Comparison of ENCODE assay signal across 8 cellular contexts in the genomic region with DNA sequence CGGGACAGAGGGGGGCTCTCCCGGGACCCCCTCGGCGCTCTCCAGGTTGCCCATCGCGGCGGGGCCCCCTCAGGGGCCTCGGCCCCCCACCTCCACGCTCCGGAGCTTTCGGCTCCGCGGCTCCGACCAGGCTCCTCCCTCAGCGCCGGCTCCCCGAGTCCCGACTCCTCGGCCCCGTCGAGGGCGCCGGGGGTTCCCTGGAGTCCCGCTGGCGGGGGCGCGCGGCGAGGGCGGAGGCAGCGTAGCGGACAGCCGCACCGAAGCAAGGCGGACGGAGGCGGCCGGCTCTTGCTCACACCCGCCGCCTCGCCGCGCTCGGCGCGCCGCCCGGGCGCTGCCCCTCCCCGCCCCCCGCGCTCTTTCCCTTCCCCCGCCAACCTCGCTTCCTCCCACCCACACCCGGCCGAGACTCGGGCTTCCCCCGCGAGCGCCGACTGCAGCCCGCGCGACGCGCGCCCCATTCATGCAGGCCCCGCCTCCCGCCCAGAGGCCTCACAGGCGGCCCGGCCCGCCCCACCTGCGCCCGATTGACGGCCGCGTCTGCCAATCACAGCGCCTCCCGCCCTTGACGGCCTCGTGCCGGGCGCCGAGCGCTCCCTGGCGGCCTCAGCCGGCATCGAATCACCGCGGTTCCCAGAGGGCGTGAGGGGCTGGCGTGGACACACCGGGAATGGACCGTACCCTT. TPM values are rescaled to one million over a fixed set of nuclear protein-coding genes. Genes with fewer than 3 reads are reported as not detected.
DNase-seq lines count a peak whose midpoint lies in the region; ATAC-seq and TF ChIP-seq lines count a peak whose summit lies in the region.

FMNL3 (minus strand) TSS at position 279 of the 685 bp plus-strand sequence; CDS start at position 54, 225 bp downstream.

- H3K36me3 ChIP-seq in right atrium auricular region (no peaks in the 10 kb centered on the region), rectal smooth muscle tissue (ENCODE audit: control insufficient read depth, insufficient read depth, low read length) (no peaks in the 10 kb centered on the region), aorta (ENCODE audit: control insufficient read depth in 1 of 2, insufficient read depth in 2 of 2, low read length in 1 of 2) (no peaks in the 10 kb centered on the region)

- peak within 1 kb of the TSS; percentile 78 to 87 for H3K4me3 ChIP-seq in right atrium auricular region
- H3K4me3 ChIP-seq in rectal smooth muscle tissue (ENCODE audit: low read length), result peak within 1 kb of the TSS; percentile 82
- peak within 1 kb of the TSS; percentile 56 to 57 for H3K4me3 ChIP-seq in aorta (ENCODE audit: low read length in 2 of 2)

- peak; percentile 61 for ATAC-seq in GM18499 (IDR thresholded peaks at IDR 0.05; ENCODE audit: insufficient read depth, unreplicated experiment)
- peak; percentile 77 for ATAC-seq in HG02938 (IDR thresholded peaks at IDR 0.05; ENCODE audit: unreplicated experiment)
- peak; percentile 99 for ATAC-seq in aorta (ENCODE audit: low FRiP score)

- peak; percentile 72 for DNase-seq in NCI-H1694 treated with DMSO at 0.1 percent for 48 hours (lab: John Stamatoyannopoulos, UW)
- DNase-seq in T-helper 2 cell, result peak; percentile 96 to 99 (median 98)
- DNase-seq in anterior cingulate cortex (lab: John Stamatoyannopoulos, UW), result peak; percentile 59 to 98 (median 96)
- peak; percentile 97 for DNase-seq in right atrium auricular region (ENCODE audit: low spot score)
- peak; percentile 99 to 100 for DNase-seq in aorta

- peak within 1 kb of the TSS; percentile 39 for H3K9ac ChIP-seq in rectal smooth muscle tissue (ENCODE audit: low read length)

- intact Hi-C loops in aorta (cut with DNase I), result loop anchor here (1.0 to 5.0 kb wide), 2 partner anchors 35 to 63 kb away; no protein-coding TSS in a partner anchor

- peak; percentile 96 to 98 for TF ChIP-seq CTCF in right atrium auricular region (IDR thresholded peaks at IDR 0.05)

- H3K27ac ChIP-seq in right atrium auricular region (peak within 1 kb of the TSS; percentile 93 to 95), rectal smooth muscle tissue (ENCODE audit: low read depth, low read length) (peak within 1 kb of the TSS; percentile 82), aorta (ENCODE audit: low read depth in 1 of 2, low read length in 2 of 2) (peak within 1 kb of the TSS in 1 of 2 donors; percentile 9)

- H3K4me1 ChIP-seq in right atrium auricular region, result peaks cover 0 to 35% of the 10 kb centered on the region in 2 donors
- H3K4me1 ChIP-seq in rectal smooth muscle tissue (ENCODE audit: control insufficient read depth, insufficient read depth, low read length), result peaks cover 6% of the 10 kb centered on the region
- H3K4me1 ChIP-seq in aorta (ENCODE audit: control insufficient read depth in 1 of 2, insufficient read depth in 2 of 2, low read length in 2 of 2), result peaks cover 0 to 6% of the 10 kb centered on the region in 2 donors

- 0 to 1% methylated on average over 78 to 94 of the region's 94 CpGs for WGBS in aorta, 2 donors

- no peaks in the 10 kb centered on the region for H3K9me3 ChIP-seq in right atrium auricular region
- no peaks in the 10 kb centered on the region for H3K9me3 ChIP-seq in aorta (ENCODE audit: control insufficient read depth, low read length)

- H3K27me3 ChIP-seq in right atrium auricular region (no peaks in the 10 kb centered on the region), rectal smooth muscle tissue (ENCODE audit: control insufficient read depth, insufficient read depth, low read length) (no peaks in the 10 kb centered on the region), aorta (ENCODE audit: control insufficient read depth in 1 of 2, insufficient read depth in 2 of 2, low read length in 1 of 2) (no peaks in the 10 kb centered on the region)

RNA-seq across cellular contexts. Expression of gene FMNL3, which starts in this region (rescaled TPM):
- 10 to 100 TPM in 1 of 2 donors, 1 to 10 TPM in 1; 9.0 to 19.7 TPM for total RNA-seq in right atrium auricular region
- total RNA-seq in aorta, result 10 to 100 TPM; 31.4 to 53.9 TPM
- 10 to 100 TPM in 1 of 2 donors, 1 to 10 TPM in 1; 6.5 to 10.4 TPM for polyA plus RNA-seq in aorta
